13 cellular contexts compared by ENCODE assay signal in the genomic region with DNA sequence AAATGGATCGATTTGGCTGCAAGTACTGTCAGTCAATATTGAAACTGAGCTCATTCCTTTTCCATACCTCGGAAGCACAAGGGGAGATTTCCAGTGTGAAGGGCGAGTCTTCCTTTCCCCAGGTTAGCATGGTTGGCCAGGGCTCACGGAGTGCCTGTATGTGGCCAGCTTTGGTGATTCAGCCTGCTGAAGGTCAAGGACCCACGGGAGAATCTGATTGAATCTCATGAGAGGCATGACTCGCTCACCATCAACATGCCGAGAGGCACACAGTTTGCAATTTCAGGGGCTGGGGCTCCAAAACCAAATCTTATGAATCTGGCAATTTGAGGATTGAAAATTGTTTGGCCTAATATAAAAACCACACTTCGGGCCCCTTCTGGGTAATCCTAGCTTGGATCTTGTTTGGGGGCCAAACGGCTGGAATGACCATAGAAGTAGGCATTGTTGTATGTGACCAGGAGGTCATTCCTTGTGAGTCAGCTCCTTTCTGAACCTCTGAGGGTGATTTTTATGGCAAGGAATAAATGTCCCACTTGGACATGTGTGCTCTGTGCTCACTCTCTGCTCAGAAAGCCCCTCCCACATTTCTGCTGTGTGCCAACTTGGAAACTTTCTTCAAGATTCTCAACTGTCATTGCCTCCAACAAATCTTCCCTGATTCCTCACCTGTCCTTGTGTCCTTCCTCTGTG.
A peak's percentile ranks its signal among the peaks of the same experiment; 100 is the strongest.
DNase-seq lines count a peak whose midpoint lies in the region; ATAC-seq, FAIRE-seq and TF ChIP-seq lines count a peak whose summit lies in the region.
"Had no signal": no experiment of that assay in that cellular context is flagged by ENCODE, and none has a peak within 500 bp of the region (broad histone marks: within the 10 kb centered on the region; RNA-seq: fewer than 3 reads in every experiment).

No MANE protein-coding gene starts in this region.

- 73 to 81% methylated on average over 9 of the region's 9 CpGs for WGBS in sigmoid colon, 2 donors

- H3K4me3 Mint-ChIP-seq in memory B cell (no peak overlapping the region), CD14-positive monocyte (no peak overlapping the region)
- H3K4me3 Mint-ChIP-seq: GM23338, WTC11 had no signal

- H3K4me1 ChIP-seq in sigmoid colon (no peaks in the 10 kb centered on the region), kidney (ENCODE audit: control insufficient read depth in 1 of 2, insufficient read depth in 1 of 2, low read depth in 1 of 2, low read length in 2 of 2) (no peaks in the 10 kb centered on the region)

- no peak overlapping the region for H3K9ac ChIP-seq in kidney (ENCODE audit: low read length in 2 of 2)

- H3K36me3 Mint-ChIP-seq in memory B cell, result peaks cover 44% of the 10 kb centered on the region
- peaks cover 96 to 99% of the 10 kb centered on the region in 2 donors for H3K36me3 Mint-ChIP-seq in CD14-positive monocyte
- H3K36me3 Mint-ChIP-seq: WTC11 had no signal

- peak overlapping the region; percentile 90 for H3K27ac Mint-ChIP-seq in memory B cell
- H3K27ac Mint-ChIP-seq in CD14-positive monocyte, result peak overlapping the region in 2 of 7 donors; percentile 37 to 42
- H3K27ac Mint-ChIP-seq: GM23338 had no signal

- H3K9me3 ChIP-seq in sigmoid colon, result no peaks in the 10 kb centered on the region
- no peaks in the 10 kb centered on the region for H3K9me3 ChIP-seq in kidney (ENCODE audit: control insufficient read depth in 1 of 2, low read length in 2 of 2)

- peak; percentile 83 for DNase-seq in Caki2 (ENCODE audit: low read depth)
- DNase-seq in HT1080 (ENCODE audit: low read depth), result peak; percentile 80
- DNase-seq in astrocyte of the cerebellum (ENCODE audit: low read depth), result peak; percentile 41
- DNase-seq in memory B cell (ENCODE audit: low spot score in 2 of 2), result no peak
- DNase-seq in sigmoid colon, result no peak
- no peak for DNase-seq in CD14-positive monocyte (ENCODE audit: low spot score)
- DNase-seq in kidney, result no peak
- DNase-seq: DMS79, NCI-H1105 had no signal

- no peak for FAIRE-seq in kidney (lab: Jason Lieb, UNC)

- intact Hi-C loops in sigmoid colon (cut with DNase I) (no loop called here), CD14-positive monocyte (cut with micrococcal nuclease) (no loop called here), kidney (cut with DNase I) (no loop called here)

- H3K27ac ChIP-seq in sigmoid colon (no peak overlapping the region), kidney (ENCODE audit: low read depth in 2 of 2, low read length in 2 of 2) (no peak overlapping the region)

- no peaks in the 10 kb centered on the region for H3K27me3 ChIP-seq in sigmoid colon

- no peak for TF ChIP-seq POLR2A in sigmoid colon (IDR thresholded peaks at IDR 0.05)

- TF ChIP-seq EP300 in sigmoid colon (IDR thresholded peaks at IDR 0.05), result no peak

- ATAC-seq in memory B cell (ENCODE audit: low read depth), result no peak
- ATAC-seq in GM21737 (IDR thresholded peaks at IDR 0.05; ENCODE audit: unreplicated experiment), result no peak
- ATAC-seq: GM23338, WTC11 had no signal

- H3K36me3 ChIP-seq in sigmoid colon, result no peaks in the 10 kb centered on the region
- H3K36me3 ChIP-seq in kidney (ENCODE audit: control insufficient read depth in 1 of 2, insufficient read depth in 2 of 2, low read length in 2 of 2), result no peaks in the 10 kb centered on the region

- no peak overlapping the region for H3K4me3 ChIP-seq in astrocyte of the cerebellum (ENCODE audit: low read depth, low read length)
- H3K4me3 ChIP-seq in sigmoid colon, result no peak overlapping the region
- H3K4me3 ChIP-seq in kidney (ENCODE audit: low read length in 2 of 2), result no peak overlapping the region
- H3K4me3 ChIP-seq: GM23338, lung had no signal

- H3K27me3 Mint-ChIP-seq in memory B cell, result no peaks in the 10 kb centered on the region
- H3K27me3 Mint-ChIP-seq in CD14-positive monocyte (ENCODE audit: low read depth in 3 of 3), result no peaks in the 10 kb centered on the region

- TF ChIP-seq CTCF in astrocyte of the cerebellum (IDR thresholded peaks at IDR 0.05; ENCODE audit: low read depth, low read length, missing control alignments) (no peak), sigmoid colon (IDR thresholded peaks at IDR 0.05) (no peak), CD14-positive monocyte (IDR thresholded peaks at IDR 0.05) (no peak), kidney (IDR thresholded peaks at IDR 0.05; ENCODE audit: borderline replicate concordance, extremely low read depth, insufficient read depth) (no peak)

- H3K9me3 Mint-ChIP-seq in memory B cell (no peaks in the 10 kb centered on the region), CD14-positive monocyte (no peaks in the 10 kb centered on the region)
- H3K9me3 Mint-ChIP-seq: GM23338, WTC11 had no signal

- in situ Hi-C loops in Caki2 (cut with HindIII; ENCODE audit: low pct_unique_long_range_greater_than_20kb, low sequenced_read_pairs) (no loop called here), astrocyte of the cerebellum (cut with HindIII; ENCODE audit: low sequenced_read_pairs) (no loop called here)

- H3K4me1 Mint-ChIP-seq in memory B cell (peaks cover 33% of the 10 kb centered on the region), CD14-positive monocyte (no peaks in the 10 kb centered on the region)

Comparison
In these comparisons a context has a peak if more than half of its experiments do, and no peak if none do; other contexts are left out.
1. DNase-seq: peak in Caki2 (single experiment), HT1080 (single experiment) and astrocyte of the cerebellum (single experiment); none in memory B cell (0 of 2), sigmoid colon (single experiment), CD14-positive monocyte (single experiment) and kidney (single experiment).